In the genomic region with DNA sequence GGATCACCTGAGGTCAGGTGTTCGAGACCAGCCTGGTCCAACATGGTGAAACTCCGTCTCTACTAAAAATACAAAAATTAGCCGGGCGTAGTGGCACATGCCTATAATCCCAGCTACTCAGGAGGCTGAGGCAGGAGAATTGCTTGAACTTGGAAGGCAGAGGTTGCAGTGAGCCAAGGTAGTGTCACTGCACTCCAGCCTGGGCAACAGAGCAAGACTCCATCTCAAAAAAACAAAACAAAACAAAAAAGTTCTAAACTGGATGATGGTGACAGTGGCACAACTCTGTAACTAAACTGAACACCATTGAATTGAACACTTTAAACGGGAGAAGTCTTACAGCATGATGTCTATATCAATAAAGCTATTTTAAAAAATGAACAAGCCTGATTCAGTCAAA, we compare ENCODE assay signal across 1 cellular context.
TF ChIP-seq lines count a peak whose summit lies in the region.
"Not testable (repeated sequence)": the region's sequence is repeated elsewhere in the genome, so short reads cannot be mapped to it uniquely, and the experiment has no call there.

No MANE protein-coding gene starts in this region.

TF ChIP-seq in K562, 482 proteins besides CTCF, POLR2A, EP300 and RAD21:
- TF ChIP-seq, protein P1, sequence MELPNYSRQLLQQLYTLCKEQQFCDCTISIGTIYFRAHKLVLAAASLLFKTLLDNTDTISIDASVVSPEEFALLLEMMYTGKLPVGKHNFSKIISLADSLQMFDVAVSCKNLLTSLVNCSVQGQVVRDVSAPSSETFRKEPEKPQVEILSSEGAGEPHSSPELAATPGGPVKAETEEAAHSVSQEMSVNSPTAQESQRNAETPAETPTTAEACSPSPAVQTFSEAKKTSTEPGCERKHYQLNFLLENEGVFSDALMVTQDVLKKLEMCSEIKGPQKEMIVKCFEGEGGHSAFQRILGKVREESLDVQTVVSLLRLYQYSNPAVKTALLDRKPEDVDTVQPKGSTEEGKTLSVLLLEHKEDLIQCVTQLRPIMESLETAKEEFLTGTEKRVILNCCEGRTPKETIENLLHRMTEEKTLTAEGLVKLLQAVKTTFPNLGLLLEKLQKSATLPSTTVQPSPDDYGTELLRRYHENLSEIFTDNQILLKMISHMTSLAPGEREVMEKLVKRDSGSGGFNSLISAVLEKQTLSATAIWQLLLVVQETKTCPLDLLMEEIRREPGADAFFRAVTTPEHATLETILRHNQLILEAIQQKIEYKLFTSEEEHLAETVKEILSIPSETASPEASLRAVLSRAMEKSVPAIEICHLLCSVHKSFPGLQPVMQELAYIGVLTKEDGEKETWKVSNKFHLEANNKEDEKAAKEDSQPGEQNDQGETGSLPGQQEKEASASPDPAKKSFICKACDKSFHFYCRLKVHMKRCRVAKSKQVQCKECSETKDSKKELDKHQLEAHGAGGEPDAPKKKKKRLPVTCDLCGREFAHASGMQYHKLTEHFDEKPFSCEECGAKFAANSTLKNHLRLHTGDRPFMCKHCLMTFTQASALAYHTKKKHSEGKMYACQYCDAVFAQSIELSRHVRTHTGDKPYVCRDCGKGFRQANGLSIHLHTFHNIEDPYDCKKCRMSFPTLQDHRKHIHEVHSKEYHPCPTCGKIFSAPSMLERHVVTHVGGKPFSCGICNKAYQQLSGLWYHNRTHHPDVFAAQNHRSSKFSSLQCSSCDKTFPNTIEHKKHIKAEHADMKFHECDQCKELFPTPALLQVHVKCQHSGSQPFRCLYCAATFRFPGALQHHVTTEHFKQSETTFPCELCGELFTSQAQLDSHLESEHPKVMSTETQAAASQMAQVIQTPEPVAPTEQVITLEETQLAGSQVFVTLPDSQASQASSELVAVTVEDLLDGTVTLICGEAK (IDR thresholded peaks at IDR 0.05), result 0 out of 2 replicates have a peak, but pooled peaks have one; percentile 18
- TF ChIP-seq, protein P1 (CRISPR knock-in tag; IDR thresholded peaks at IDR 0.05), result not testable (repeated sequence)
- peak; percentile 65 for TF ChIP-seq ZNF121 (CRISPR knock-in tag; conservative IDR thresholded peaks at IDR 0.05)
